8 cellular contexts compared by ENCODE assay signal in the genomic region with DNA sequence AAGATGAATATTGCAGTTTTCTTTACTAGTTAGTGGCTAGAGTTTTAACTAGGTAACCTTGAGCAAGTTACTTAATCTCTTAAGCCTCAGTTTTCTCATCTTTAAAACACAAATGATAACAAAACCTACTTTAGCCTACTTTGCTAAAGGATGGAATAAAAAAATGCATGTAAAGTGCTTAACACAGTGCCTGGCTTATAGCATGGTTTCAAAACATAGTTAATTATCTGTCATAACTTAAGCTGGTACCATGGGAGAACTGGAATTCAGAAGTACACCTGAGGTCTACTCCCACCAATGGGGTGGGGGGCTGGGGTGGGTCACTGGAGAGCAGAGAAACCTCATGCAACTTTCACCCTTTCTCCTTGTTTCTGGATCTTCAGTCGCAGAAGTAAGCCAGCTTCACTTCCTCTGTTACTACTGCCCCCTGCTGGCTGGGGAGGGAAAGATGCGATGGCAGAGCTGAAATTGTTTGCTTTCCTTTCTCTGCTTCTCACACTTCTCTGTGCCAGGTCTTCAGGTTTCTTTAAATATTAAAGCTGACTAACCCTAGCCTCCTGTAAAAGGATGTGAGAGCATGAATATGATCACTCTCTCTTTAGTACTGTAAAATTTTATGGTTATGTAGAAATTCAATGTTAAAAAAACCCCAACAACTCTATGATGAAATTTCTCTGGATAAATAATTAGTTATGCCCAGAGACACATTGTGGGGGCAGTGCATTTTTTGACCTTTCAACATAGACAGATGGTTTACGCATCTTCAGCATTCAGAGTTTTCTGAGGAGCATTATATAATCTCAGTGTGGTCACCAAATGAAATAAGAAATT.
DNase-seq lines count a peak whose midpoint lies in the region; ATAC-seq and TF ChIP-seq lines count a peak whose summit lies in the region.

No MANE protein-coding gene starts in this region.

- peak; percentile 66 for ATAC-seq in GM18519 (IDR thresholded peaks at IDR 0.05; ENCODE audit: low FRiP score, unreplicated experiment)
- peak; percentile 82 for ATAC-seq in HG03378 (IDR thresholded peaks at IDR 0.05; ENCODE audit: unreplicated experiment)
- ATAC-seq in natural killer cell treated with Interleukin-12 subunit alpha and Interleukin-12 subunit beta and Interleukin-15 and Interleukin-18, amount 100 ng/mL, for 72 hours, result peak in 1 of 2 donors; percentile 45
- ATAC-seq in stimulated activated naive B cell treated with anti-CD40 and anti-IgM and Interleukin-4, amounts not matched to agents 10 μg/mL and 1 μg/mL and 100 μg/mL, for 72 hours (replicated peaks), result peak; percentile 73 to 76

- no peaks in the 10 kb centered on the region for H3K9me3 Mint-ChIP-seq in natural killer cell treated with Interleukin-12 subunit alpha and Interleukin-12 subunit beta and Interleukin-15 and Interleukin-18, amount 100 ng/mL, for 72 hours
- peaks cover 5 to 7% of the 10 kb centered on the region in 2 donors for H3K9me3 Mint-ChIP-seq in stimulated activated naive B cell treated with anti-CD40 and anti-IgM and Interleukin-4, amounts not matched to agents 10 μg/mL and 1 μg/mL and 100 μg/mL, for 72 hours

- H2AFZ ChIP-seq in fibroblast of lung (ENCODE audit: low read length), result no peak overlapping the region

- no peak overlapping the region for H3K27ac Mint-ChIP-seq in natural killer cell treated with Interleukin-12 subunit alpha and Interleukin-12 subunit beta and Interleukin-15 and Interleukin-18, amount 100 ng/mL, for 72 hours
- no peak overlapping the region for H3K27ac Mint-ChIP-seq in stimulated activated naive B cell treated with anti-CD40 and anti-IgM and Interleukin-4, amounts not matched to agents 10 μg/mL and 1 μg/mL and 100 μg/mL, for 72 hours

- H3K4me1 ChIP-seq in fibroblast of lung (ENCODE audit: control insufficient read depth, extremely low read depth, insufficient read depth, low read length), result no peaks in the 10 kb centered on the region

- H3K27me3 Mint-ChIP-seq in natural killer cell treated with Interleukin-12 subunit alpha and Interleukin-12 subunit beta and Interleukin-15 and Interleukin-18, amount 100 ng/mL, for 72 hours, result no peaks in the 10 kb centered on the region
- peaks cover 7 to 13% of the 10 kb centered on the region in 2 donors for H3K27me3 Mint-ChIP-seq in stimulated activated naive B cell treated with anti-CD40 and anti-IgM and Interleukin-4, amounts not matched to agents 10 μg/mL and 1 μg/mL and 100 μg/mL, for 72 hours

- DNase-seq in AG04450 (ENCODE audit: low read depth, low spot score), result peak; percentile 41
- peak; percentile 36 for DNase-seq in NOMO-1 treated with dmso at 0.1 percent for 144 hours (lab: John Stamatoyannopoulos, UW; ENCODE audit: unreplicated experiment)
- DNase-seq in activated T-cell treated with anti-CD3 and anti-CD28 coated beads for 1 hour (ENCODE audit: low read depth), result peak; percentile 56
- DNase-seq in fibroblast of lung (ENCODE audit: low read depth in 2 of 2), result peak; percentile 47 to 80
- DNase-seq in natural killer cell treated with Interleukin-12 subunit alpha and Interleukin-12 subunit beta and Interleukin-15 and Interleukin-18, amount 100 ng/mL, for 72 hours (ENCODE audit: low spot score), result peak; percentile 79
- DNase-seq in stimulated activated naive B cell treated with anti-CD40 and anti-IgM and Interleukin-4, amounts not matched to agents 10 μg/mL and 1 μg/mL and 100 μg/mL, for 72 hours, result peak; percentile 63

- H3K79me2 ChIP-seq in fibroblast of lung (ENCODE audit: control insufficient read depth, insufficient read depth, low read length), result no peaks in the 10 kb centered on the region

- H3K4me3 Mint-ChIP-seq in natural killer cell treated with Interleukin-12 subunit alpha and Interleukin-12 subunit beta and Interleukin-15 and Interleukin-18, amount 100 ng/mL, for 72 hours, result no peak overlapping the region
- no peak overlapping the region for H3K4me3 Mint-ChIP-seq in stimulated activated naive B cell treated with anti-CD40 and anti-IgM and Interleukin-4, amounts not matched to agents 10 μg/mL and 1 μg/mL and 100 μg/mL, for 72 hours

- TF ChIP-seq CTCF in AG04450 (IDR thresholded peaks at IDR 0.05; ENCODE audit: low read depth, low read length) (peak; percentile 89), fibroblast of lung (conservative IDR thresholded peaks at IDR 0.05 in 1 of 2, IDR thresholded peaks at IDR 0.05 in 1 of 2; ENCODE audit: low read depth in 1 of 2, low read length in 2 of 2) (peak; percentile 93)

- no peaks in the 10 kb centered on the region for H3K9me3 ChIP-seq in AG04450 (ENCODE audit: control insufficient read depth, insufficient read depth, low read length)
- no peaks in the 10 kb centered on the region for H3K9me3 ChIP-seq in fibroblast of lung (ENCODE audit: control insufficient read depth, insufficient read depth, low read depth, low read length)

- no peaks in the 10 kb centered on the region for H3K36me3 ChIP-seq in fibroblast of lung (ENCODE audit: control insufficient read depth, insufficient read depth, low read length)

- H3K4me1 Mint-ChIP-seq in natural killer cell treated with Interleukin-12 subunit alpha and Interleukin-12 subunit beta and Interleukin-15 and Interleukin-18, amount 100 ng/mL, for 72 hours (ENCODE audit: low read depth in 2 of 2), result no peaks in the 10 kb centered on the region
- H3K4me1 Mint-ChIP-seq in stimulated activated naive B cell treated with anti-CD40 and anti-IgM and Interleukin-4, amounts not matched to agents 10 μg/mL and 1 μg/mL and 100 μg/mL, for 72 hours, result peaks cover 6 to 17% of the 10 kb centered on the region in 2 donors

- H3K27ac ChIP-seq in AG04450 (ENCODE audit: low read depth, low read length) (no peak overlapping the region), fibroblast of lung (ENCODE audit: insufficient read depth, low read length) (no peak overlapping the region)

- H3K4me2 ChIP-seq in fibroblast of lung (ENCODE audit: extremely low read depth, insufficient read depth, low read length), result no peak overlapping the region

- H3K4me3 ChIP-seq in AG04450 (ENCODE audit: low read depth, low read length) (no peak overlapping the region), fibroblast of lung (replicated peaks in 1 of 4; ENCODE audit: control extremely low read depth in 1 of 4, insufficient read depth in 1 of 4, low read depth in 3 of 4, low read length in 4 of 4) (no peak overlapping the region)

- no peak overlapping the region for H3K9ac ChIP-seq in fibroblast of lung (ENCODE audit: insufficient read depth, low read length)

- POLR2A ChIA-PET in AG04450 (lab: Yijun Ruan, JAX), result no interaction called here

- no peaks in the 10 kb centered on the region for H4K20me1 ChIP-seq in fibroblast of lung (ENCODE audit: control insufficient read depth, extremely low read depth, insufficient read depth, low read length)

- no peaks in the 10 kb centered on the region for H3K27me3 ChIP-seq in AG04450 (ENCODE audit: control insufficient read depth, insufficient read depth, low read length)
- H3K27me3 ChIP-seq in fibroblast of lung (ENCODE audit: control insufficient read depth, insufficient read depth, low read length), result no peaks in the 10 kb centered on the region

- CTCF ChIA-PET in AG04450 (lab: Charles Lee), result interaction anchor here (0.6 to 5.2 kb wide), 83 partner anchors 10 to 1252 kb away, joined by 3 to 93 read pairs (median 4); a partner anchor contains a TSS

- no peaks in the 10 kb centered on the region for H3K36me3 Mint-ChIP-seq in natural killer cell treated with Interleukin-12 subunit alpha and Interleukin-12 subunit beta and Interleukin-15 and Interleukin-18, amount 100 ng/mL, for 72 hours
- peaks cover 0 to 5% of the 10 kb centered on the region in 2 donors for H3K36me3 Mint-ChIP-seq in stimulated activated naive B cell treated with anti-CD40 and anti-IgM and Interleukin-4, amounts not matched to agents 10 μg/mL and 1 μg/mL and 100 μg/mL, for 72 hours
